Comparison of ENCODE assay signal across 7 cellular contexts in genomic region chr9:19048966-19049871, GRCh38.
DNase-seq lines count a peak whose midpoint lies in the region; ATAC-seq and TF ChIP-seq lines count a peak whose summit lies in the region.

TSS of gene RRAGA (plus strand) at chr9:19049427. CDS start at chr9:19049660, 233 bp downstream.

- H3K4me3 ChIP-seq in astrocyte of the cerebellum (ENCODE audit: low read depth, low read length) (peak within 1 kb of the TSS; percentile 93), retinal pigment epithelial cell (ENCODE audit: low read length) (peak within 1 kb of the TSS; percentile 89)

- DNase-seq in NCI-H2029 treated with DMSO at 0.1 percent for 48 hours (lab: John Stamatoyannopoulos, UW), result peak; percentile 78
- DNase-seq in T-helper 9 cell, result peak; percentile 94
- DNase-seq in astrocyte of the cerebellum (ENCODE audit: low read depth), result peak; percentile 93
- DNase-seq in hippocampal formation (lab: John Stamatoyannopoulos, UW), result peak; percentile 87 to 93
- peak; percentile 90 for DNase-seq in retinal pigment epithelial cell (ENCODE audit: low read depth)

- ATAC-seq in GM18508 (IDR thresholded peaks at IDR 0.05; ENCODE audit: insufficient read depth, unreplicated experiment) (peak; percentile 86), HG03025 (IDR thresholded peaks at IDR 0.05; ENCODE audit: low FRiP score, unreplicated experiment) (peak; percentile 93)

- TF ChIP-seq CTCF in astrocyte of the cerebellum (IDR thresholded peaks at IDR 0.05; ENCODE audit: low read depth, low read length, missing control alignments), result peak; percentile 88
- TF ChIP-seq CTCF in retinal pigment epithelial cell (conservative IDR thresholded peaks at IDR 0.05; ENCODE audit: low read depth, low read length), result peak; percentile 89

- in situ Hi-C loops in astrocyte of the cerebellum (cut with HindIII; ENCODE audit: low sequenced_read_pairs), result no loop called here

Comparison
In these comparisons a context has a peak if more than half of its experiments do, and no peak if none do; other contexts are left out.
1. Peak in every context shown above with its lines: DNase-seq, ATAC-seq and H3K4me3 ChIP-seq.